In the genomic region with DNA sequence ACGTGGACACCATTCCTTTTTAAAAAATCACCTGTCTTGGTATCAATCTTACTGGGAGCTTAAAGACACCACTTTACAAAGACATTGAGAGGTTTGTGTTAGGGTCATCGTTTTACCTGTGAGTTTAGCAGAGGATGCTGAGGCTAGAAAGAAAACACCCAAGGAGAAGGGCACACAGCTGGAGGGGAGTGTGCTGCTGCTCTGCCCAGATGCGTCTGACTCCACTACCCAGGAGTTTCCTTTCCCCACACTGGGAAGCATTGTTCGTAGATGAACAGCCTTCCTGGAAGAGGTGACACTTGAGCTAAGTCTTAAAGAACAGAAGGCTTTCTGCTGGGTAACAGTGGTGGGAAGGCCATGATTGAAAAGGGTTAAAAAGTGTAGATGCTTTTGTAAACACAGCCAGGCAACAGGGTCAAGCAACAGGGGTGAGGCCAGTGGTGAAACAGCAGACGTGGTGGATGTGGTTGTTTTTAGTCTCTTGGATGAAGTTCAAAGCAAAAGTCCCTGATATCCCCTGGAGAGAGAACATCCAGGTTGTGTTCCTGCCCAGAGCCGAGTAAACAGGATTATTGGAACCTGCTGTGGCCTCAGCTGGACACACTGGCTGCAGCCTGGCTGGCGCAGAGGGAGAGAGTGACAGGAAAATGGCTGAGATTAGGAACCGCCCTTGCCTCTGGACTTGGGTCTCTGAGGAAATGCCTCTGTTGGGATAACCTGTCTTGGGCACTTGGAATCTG, we compare ENCODE assay signal across 10 cellular contexts.
DNase-seq lines count a peak whose midpoint lies in the region; ATAC-seq and TF ChIP-seq lines count a peak whose summit lies in the region.
"Had no signal": no experiment of that assay in that cellular context is flagged by ENCODE, and none has a peak within 500 bp of the region (broad histone marks: within the 10 kb centered on the region; RNA-seq: fewer than 3 reads in every experiment).

No MANE protein-coding gene starts in this region.

- H3K9me3 ChIP-seq in HEK293 (ENCODE audit: control insufficient read depth, insufficient read depth, low read depth, low read length) = no peaks in the 10 kb centered on the region
- no peaks in the 10 kb centered on the region for H3K9me3 ChIP-seq in SJCRH30 (replicated peaks)
- H3K9me3 ChIP-seq in heart left ventricle = no peaks in the 10 kb centered on the region

- no peak overlapping the region for H3K27ac ChIP-seq in HEK293 (ENCODE audit: extremely low read depth, low read depth, low read length)
- H3K27ac ChIP-seq in SJCRH30 = peak overlapping the region; percentile 37
- H3K27ac ChIP-seq in heart left ventricle = peak overlapping the region; percentile 8 to 69 (median 54)
- H3K27ac ChIP-seq: foreskin keratinocyte had no signal

- POLR2A ChIA-PET in HEK293 (lab: Yijun Ruan, JAX) = no interaction called here

- peak; percentile 50 to 69 for DNase-seq in SJCRH30
- DNase-seq in heart left ventricle = peak in 4 of 5 donors; percentile 38 to 63 (median 46)
- DNase-seq in putamen (ENCODE audit: low spot score) = peak; percentile 7
- DNase-seq in hepatic stellate cell (ENCODE audit: low spot score) = no peak
- DNase-seq: DMS79 treated with DMSO at 0.1 percent for 48 hours, foreskin keratinocyte, T1000 had no signal

- WGBS in heart left ventricle, 4 donors = 41 to 48% (median 46%) methylated on average over 8 of the region's 8 CpGs

- TF ChIP-seq CTCF in HEK293 (tag by site-specific recombination; IDR thresholded peaks at IDR 0.05) = no peak
- no peak for TF ChIP-seq CTCF in heart left ventricle (IDR thresholded peaks at IDR 0.05)

- intact Hi-C loops in heart left ventricle (cut with DNase I) = loop anchor here in 1 of 10 donors (5.0 to 10.0 kb wide), 3 partner anchors 80 to 312 kb away; a partner anchor contains a TSS

- CTCF ChIA-PET in HEK293 (lab: Yijun Ruan, JAX) = no interaction called here

- TF ChIP-seq POLR2A in heart left ventricle (IDR thresholded peaks at IDR 0.05) = no peak

- no peak overlapping the region for H3K4me3 ChIP-seq in HEK293 (ENCODE audit: low read depth, low read length)
- peak overlapping the region; percentile 2; the same call in 1 of the 2 replicates for H3K4me3 ChIP-seq in SJCRH30
- H3K4me3 ChIP-seq in heart left ventricle = no peak overlapping the region

- H3K36me3 ChIP-seq in HEK293 (ENCODE audit: control insufficient read depth in 2 of 2, insufficient read depth in 1 of 2, low read length in 2 of 2) = no peaks in the 10 kb centered on the region
- no peaks in the 10 kb centered on the region for H3K36me3 ChIP-seq in SJCRH30
- H3K36me3 ChIP-seq in heart left ventricle = no peaks in the 10 kb centered on the region

- ATAC-seq in heart left ventricle = peak; percentile 84 to 96 (median 92)
- no peak for ATAC-seq in GM19395 (IDR thresholded peaks at IDR 0.05; ENCODE audit: unreplicated experiment)
- no peak for ATAC-seq in HG02798 (IDR thresholded peaks at IDR 0.05; ENCODE audit: poor library complexity, unreplicated experiment)
- ATAC-seq: foreskin keratinocyte had no signal

- H3K27me3 ChIP-seq in SJCRH30 = no peaks in the 10 kb centered on the region
- no peaks in the 10 kb centered on the region for H3K27me3 ChIP-seq in heart left ventricle
- H3K27me3 ChIP-seq: foreskin keratinocyte had no signal

- H3K4me1 ChIP-seq in HEK293 (ENCODE audit: control insufficient read depth, insufficient read depth, low read length) = peaks cover 4% of the 10 kb centered on the region
- H3K4me1 ChIP-seq in SJCRH30 = peaks cover 21% of the 10 kb centered on the region
- peaks cover 0 to 42% (median 19%) of the 10 kb centered on the region in 12 donors for H3K4me1 ChIP-seq in heart left ventricle
- H3K4me1 ChIP-seq: foreskin keratinocyte had no signal

TF ChIP-seq in HEK293, 187 proteins besides CTCF, POLR2A, EP300 and RAD21 (continues in another document):
- TF ChIP-seq HOXD13 (CRISPR knock-in tag; IDR thresholded peaks at IDR 0.05; ENCODE audit: borderline replicate concordance) = no peak
- TF ChIP-seq, protein P1, sequence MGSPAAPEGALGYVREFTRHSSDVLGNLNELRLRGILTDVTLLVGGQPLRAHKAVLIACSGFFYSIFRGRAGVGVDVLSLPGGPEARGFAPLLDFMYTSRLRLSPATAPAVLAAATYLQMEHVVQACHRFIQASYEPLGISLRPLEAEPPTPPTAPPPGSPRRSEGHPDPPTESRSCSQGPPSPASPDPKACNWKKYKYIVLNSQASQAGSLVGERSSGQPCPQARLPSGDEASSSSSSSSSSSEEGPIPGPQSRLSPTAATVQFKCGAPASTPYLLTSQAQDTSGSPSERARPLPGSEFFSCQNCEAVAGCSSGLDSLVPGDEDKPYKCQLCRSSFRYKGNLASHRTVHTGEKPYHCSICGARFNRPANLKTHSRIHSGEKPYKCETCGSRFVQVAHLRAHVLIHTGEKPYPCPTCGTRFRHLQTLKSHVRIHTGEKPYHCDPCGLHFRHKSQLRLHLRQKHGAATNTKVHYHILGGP (tag by site-specific recombination; IDR thresholded peaks at IDR 0.05) = no peak
- TF ChIP-seq EGR2 (tag by site-specific recombination; IDR thresholded peaks at IDR 0.05; ENCODE audit: low read depth) = no peak
- peak; percentile 100 for TF ChIP-seq ZIC2 (tag by site-specific recombination; IDR thresholded peaks at IDR 0.05)
- no peak for TF ChIP-seq ZNF211 (tag by site-specific recombination; IDR thresholded peaks at IDR 0.05; ENCODE audit: low read depth)
- no peak for TF ChIP-seq ZBTB21 (tag by site-specific recombination; IDR thresholded peaks at IDR 0.05)
- no peak for TF ChIP-seq ZNF174 (tag by site-specific recombination; IDR thresholded peaks at IDR 0.05)
- no peak for TF ChIP-seq ZXDB (tag by site-specific recombination; IDR thresholded peaks at IDR 0.05)
- TF ChIP-seq ZNF423 (tag by site-specific recombination; IDR thresholded peaks at IDR 0.05) = peak; percentile 45; the same call in 1 of the 2 replicates
- no peak for TF ChIP-seq ZNF544 (tag by site-specific recombination; IDR thresholded peaks at IDR 0.05)
- no peak for TF ChIP-seq ZNF658 (tag by site-specific recombination; IDR thresholded peaks at IDR 0.05)
- TF ChIP-seq, protein P2, sequence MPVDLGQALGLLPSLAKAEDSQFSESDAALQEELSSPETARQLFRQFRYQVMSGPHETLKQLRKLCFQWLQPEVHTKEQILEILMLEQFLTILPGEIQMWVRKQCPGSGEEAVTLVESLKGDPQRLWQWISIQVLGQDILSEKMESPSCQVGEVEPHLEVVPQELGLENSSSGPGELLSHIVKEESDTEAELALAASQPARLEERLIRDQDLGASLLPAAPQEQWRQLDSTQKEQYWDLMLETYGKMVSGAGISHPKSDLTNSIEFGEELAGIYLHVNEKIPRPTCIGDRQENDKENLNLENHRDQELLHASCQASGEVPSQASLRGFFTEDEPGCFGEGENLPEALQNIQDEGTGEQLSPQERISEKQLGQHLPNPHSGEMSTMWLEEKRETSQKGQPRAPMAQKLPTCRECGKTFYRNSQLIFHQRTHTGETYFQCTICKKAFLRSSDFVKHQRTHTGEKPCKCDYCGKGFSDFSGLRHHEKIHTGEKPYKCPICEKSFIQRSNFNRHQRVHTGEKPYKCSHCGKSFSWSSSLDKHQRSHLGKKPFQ (tag by site-specific recombination; IDR thresholded peaks at IDR 0.05) = no peak
- TF ChIP-seq ZNF548 (tag by site-specific recombination; IDR thresholded peaks at IDR 0.05) = no peak
- TF ChIP-seq ZBTB20 (tag by site-specific recombination; IDR thresholded peaks at IDR 0.05) = peak; percentile 23; the same call in 1 of the 2 replicates
- no peak for TF ChIP-seq ZFP3 (tag by site-specific recombination; IDR thresholded peaks at IDR 0.05; ENCODE audit: low read depth)
- TF ChIP-seq, protein P3, sequence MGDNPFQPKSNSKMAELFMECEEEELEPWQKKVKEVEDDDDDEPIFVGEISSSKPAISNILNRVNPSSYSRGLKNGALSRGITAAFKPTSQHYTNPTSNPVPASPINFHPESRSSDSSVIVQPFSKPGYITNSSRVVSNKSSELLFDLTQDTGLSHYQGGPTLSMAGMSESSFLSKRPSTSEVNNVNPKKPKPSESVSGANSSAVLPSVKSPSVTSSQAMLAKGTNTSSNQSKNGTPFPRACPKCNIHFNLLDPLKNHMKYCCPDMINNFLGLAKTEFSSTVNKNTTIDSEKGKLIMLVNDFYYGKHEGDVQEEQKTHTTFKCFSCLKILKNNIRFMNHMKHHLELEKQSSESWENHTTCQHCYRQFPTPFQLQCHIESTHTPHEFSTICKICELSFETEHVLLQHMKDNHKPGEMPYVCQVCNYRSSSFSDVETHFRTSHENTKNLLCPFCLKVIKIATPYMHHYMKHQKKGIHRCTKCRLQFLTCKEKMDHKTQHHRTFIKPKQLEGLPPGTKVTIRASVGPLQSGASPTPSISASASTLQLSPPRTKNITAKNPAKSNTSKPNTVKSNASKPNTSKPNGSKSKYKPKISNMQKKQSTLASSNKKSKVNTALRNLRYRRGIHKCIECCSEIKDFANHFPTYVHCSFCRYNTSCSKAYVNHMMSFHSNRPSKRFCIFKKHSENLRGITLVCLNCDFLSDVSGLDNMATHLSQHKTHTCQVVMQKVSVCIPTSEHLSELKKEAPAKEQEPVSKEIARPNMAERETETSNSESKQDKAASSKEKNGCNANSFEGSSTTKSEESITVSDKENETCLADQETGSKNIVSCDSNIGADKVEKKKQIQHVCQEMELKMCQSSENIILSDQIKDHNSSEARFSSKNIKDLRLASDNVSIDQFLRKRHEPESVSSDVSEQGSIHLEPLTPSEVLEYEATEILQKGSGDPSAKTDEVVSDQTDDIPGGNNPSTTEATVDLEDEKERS (tag by site-specific recombination; IDR thresholded peaks at IDR 0.05) = no peak
- TF ChIP-seq ZNF747 (tag by site-specific recombination; IDR thresholded peaks at IDR 0.05) = no peak
- TF ChIP-seq, protein P4, sequence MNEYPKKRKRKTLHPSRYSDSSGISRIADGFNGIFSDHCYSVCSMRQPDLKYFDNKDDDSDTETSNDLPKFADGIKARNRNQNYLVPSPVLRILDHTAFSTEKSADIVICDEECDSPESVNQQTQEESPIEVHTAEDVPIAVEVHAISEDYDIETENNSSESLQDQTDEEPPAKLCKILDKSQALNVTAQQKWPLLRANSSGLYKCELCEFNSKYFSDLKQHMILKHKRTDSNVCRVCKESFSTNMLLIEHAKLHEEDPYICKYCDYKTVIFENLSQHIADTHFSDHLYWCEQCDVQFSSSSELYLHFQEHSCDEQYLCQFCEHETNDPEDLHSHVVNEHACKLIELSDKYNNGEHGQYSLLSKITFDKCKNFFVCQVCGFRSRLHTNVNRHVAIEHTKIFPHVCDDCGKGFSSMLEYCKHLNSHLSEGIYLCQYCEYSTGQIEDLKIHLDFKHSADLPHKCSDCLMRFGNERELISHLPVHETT (tag by site-specific recombination; IDR thresholded peaks at IDR 0.05) = no peak
- no peak for TF ChIP-seq KLF8 (tag by site-specific recombination; IDR thresholded peaks at IDR 0.05)
- no peak for TF ChIP-seq TRIM28 (IDR thresholded peaks at IDR 0.05; ENCODE audit: borderline replicate concordance, low read length)
- peak; percentile 63; the same call in 1 of the 2 replicates for TF ChIP-seq SCRT2 (tag by site-specific recombination; IDR thresholded peaks at IDR 0.05)
- TF ChIP-seq ZNF175 (tag by site-specific recombination; IDR thresholded peaks at IDR 0.05) = no peak

Comparison
In these comparisons a context has a peak if more than half of its experiments do, and no peak if none do; other contexts are left out.
1. ATAC-seq: peak in heart left ventricle (4 of 4); none in GM19395 (single experiment) and HG02798 (single experiment).